Comparison of ENCODE assay signal across 8 cellular contexts in genomic region chr15:21283210-21283609, GRCh38.
A peak's percentile ranks its signal among the peaks of the same experiment; 100 is the strongest.
DNase-seq lines count a peak whose midpoint lies in the region; ATAC-seq, FAIRE-seq and TF ChIP-seq lines count a peak whose summit lies in the region.
"Not testable (repeated sequence)": the region's sequence is repeated elsewhere in the genome, so short reads cannot be mapped to it uniquely, and the experiment has no call there.

No MANE protein-coding gene starts in this region.

- not testable (repeated sequence) for H3K27me3 Mint-ChIP-seq in activated naive CD8-positive, alpha-beta T cell treated with anti-CD3 and anti-CD28 coated beads, Interleukin-2, amount 50 U/mL, for 24 hours; naive thymus-derived CD8-positive, alpha-beta T cell

- peak; percentile 38 for FAIRE-seq in GM12891 (lab: Jason Lieb, UNC)

- POLR2A ChIA-PET in naive thymus-derived CD8-positive, alpha-beta T cell (lab: Charles Lee): interaction anchor here (0.7 kb wide), 1 partner anchor 27 kb away, joined by 4 read pairs; no protein-coding TSS in a partner anchor

- not testable (repeated sequence) for H3K27ac Mint-ChIP-seq in activated naive CD8-positive, alpha-beta T cell treated with anti-CD3 and anti-CD28 coated beads, Interleukin-2, amount 50 U/mL, for 24 hours; naive thymus-derived CD8-positive, alpha-beta T cell

- H3K4me1 Mint-ChIP-seq in activated naive CD8-positive, alpha-beta T cell treated with anti-CD3 and anti-CD28 coated beads, Interleukin-2, amount 50 U/mL, for 24 hours; naive thymus-derived CD8-positive, alpha-beta T cell: not testable (repeated sequence)

- not testable (repeated sequence) for H3K9me3 Mint-ChIP-seq in activated naive CD8-positive, alpha-beta T cell treated with anti-CD3 and anti-CD28 coated beads, Interleukin-2, amount 50 U/mL, for 24 hours; naive thymus-derived CD8-positive, alpha-beta T cell

- peak; percentile 81 for ATAC-seq in GM19025 (IDR thresholded peaks at IDR 0.05; ENCODE audit: low read depth, unreplicated experiment)
- peak; percentile 97 for ATAC-seq in GM21423 (IDR thresholded peaks at IDR 0.05; ENCODE audit: unreplicated experiment)
- peak; percentile 94 for ATAC-seq in HG02763 (IDR thresholded peaks at IDR 0.05; ENCODE audit: unreplicated experiment)
- ATAC-seq in HG03108 (IDR thresholded peaks at IDR 0.05; ENCODE audit: unreplicated experiment): peak; percentile 97
- peak; percentile 92 for ATAC-seq in HG03571 (IDR thresholded peaks at IDR 0.05; ENCODE audit: unreplicated experiment)
- peak; percentile 20 for ATAC-seq in activated naive CD8-positive, alpha-beta T cell treated with anti-CD3 and anti-CD28 coated beads, Interleukin-2, amount 50 U/mL, for 24 hours
- ATAC-seq in naive thymus-derived CD8-positive, alpha-beta T cell: peak; percentile 47 to 62

- not testable (repeated sequence) for H3K36me3 Mint-ChIP-seq in activated naive CD8-positive, alpha-beta T cell treated with anti-CD3 and anti-CD28 coated beads, Interleukin-2, amount 50 U/mL, for 24 hours (ENCODE audit: low read depth); naive thymus-derived CD8-positive, alpha-beta T cell

- H3K4me3 Mint-ChIP-seq in activated naive CD8-positive, alpha-beta T cell treated with anti-CD3 and anti-CD28 coated beads, Interleukin-2, amount 50 U/mL, for 24 hours; naive thymus-derived CD8-positive, alpha-beta T cell: not testable (repeated sequence)

- DNase-seq in GM12891 (ENCODE audit: insufficient read length, low spot score); activated naive CD8-positive, alpha-beta T cell treated with anti-CD3 and anti-CD28 coated beads, Interleukin-2, amount 50 U/mL, for 24 hours; naive thymus-derived CD8-positive, alpha-beta T cell: not testable (repeated sequence)

- not testable (repeated sequence) for TF ChIP-seq POLR2A in GM12891 (IDR thresholded peaks at IDR 0.05; ENCODE audit: low read depth, low read length)

Comparison
In these comparisons a context has a peak if more than half of its experiments do, and no peak if none do; other contexts are left out.
1. ATAC-seq: peak in every context shown above with its lines; median percentile 97 in GM21423; 97 in HG03108; 94 in HG02763; 92 in HG03571; 81 in GM19025; 54 in naive thymus-derived CD8-positive, alpha-beta T cell; 20 in activated naive CD8-positive, alpha-beta T cell treated with anti-CD3 and anti-CD28 coated beads, Interleukin-2, amount 50 U/mL, for 24 hours.